19 cellular contexts compared by ENCODE assay signal in the genomic region with DNA sequence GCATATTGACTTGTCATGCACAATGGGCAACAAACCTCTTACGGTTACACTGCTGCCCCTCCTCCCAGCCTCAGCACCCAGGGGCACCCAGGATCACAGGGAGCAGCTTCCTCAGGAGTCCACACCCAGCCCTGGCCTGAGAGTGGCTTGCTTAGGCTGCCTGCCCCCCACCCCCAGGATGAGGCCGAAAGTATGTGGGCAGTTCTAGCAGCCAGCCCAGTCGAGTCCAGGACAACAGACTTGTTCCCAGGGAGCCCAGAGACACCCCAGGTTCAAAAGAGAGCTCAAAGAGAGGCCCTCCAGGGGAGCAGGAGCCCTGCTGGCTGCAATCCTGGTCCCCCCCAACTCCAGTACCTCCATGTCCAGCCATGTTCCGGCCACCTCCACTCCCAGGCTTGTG.
"Had no signal": no experiment of that assay in that cellular context is flagged by ENCODE, and none has a peak within 500 bp of the region (broad histone marks: within the 10 kb centered on the region; RNA-seq: fewer than 3 reads in every experiment).

No MANE protein-coding gene starts in this region.

- H3K36me3 Mint-ChIP-seq: naive B cell; stimulated activated memory B cell treated with anti-CD40 and anti-IgM and Interleukin-4, amounts not matched to agents 10 μg/mL and 1 μg/mL and 100 μg/mL, for 72 hours had no signal

- H3K9me3 Mint-ChIP-seq: naive B cell; nephron; stimulated activated memory B cell treated with anti-CD40 and anti-IgM and Interleukin-4, amounts not matched to agents 10 μg/mL and 1 μg/mL and 100 μg/mL, for 72 hours; stimulated activated naive CD8-positive, alpha-beta T cell treated with anti-CD3 and anti-CD28 coated beads, Interleukin-15, amount 100 ng/mL, for 72 hours had no signal

- H3K27ac ChIP-seq: cardiac muscle cell, left ventricle myocardium inferior, neutrophil, testis, tibial nerve had no signal

- H3K4me1 Mint-ChIP-seq: nephron had no signal

- H3K36me3 ChIP-seq: cardiac muscle cell, left ventricle myocardium inferior, neutrophil, tibial nerve had no signal

- H3K9me3 ChIP-seq: left ventricle myocardium inferior, neutrophil, testis, tibial nerve had no signal

- H3K27ac Mint-ChIP-seq: nephron; stimulated activated memory B cell treated with anti-CD40 and anti-IgM and Interleukin-4, amounts not matched to agents 10 μg/mL and 1 μg/mL and 100 μg/mL, for 72 hours; stimulated activated naive CD8-positive, alpha-beta T cell treated with anti-CD3 and anti-CD28 coated beads, Interleukin-15, amount 100 ng/mL, for 72 hours had no signal

- H3K4me1 ChIP-seq: left ventricle myocardium inferior, testis had no signal

- H3K4me3 Mint-ChIP-seq: naive B cell; nephron; stimulated activated memory B cell treated with anti-CD40 and anti-IgM and Interleukin-4, amounts not matched to agents 10 μg/mL and 1 μg/mL and 100 μg/mL, for 72 hours; stimulated activated naive CD8-positive, alpha-beta T cell treated with anti-CD3 and anti-CD28 coated beads, Interleukin-15, amount 100 ng/mL, for 72 hours had no signal

- ATAC-seq: stimulated activated memory B cell treated with anti-CD40 and anti-IgM and Interleukin-4, amounts not matched to agents 10 μg/mL and 1 μg/mL and 100 μg/mL, for 72 hours; stimulated activated naive CD8-positive, alpha-beta T cell treated with anti-CD3 and anti-CD28 coated beads, Interleukin-15, amount 100 ng/mL, for 72 hours had no signal

- H3K4me3 ChIP-seq: cardiac muscle cell, left ventricle myocardium inferior, lung, smooth muscle cell, testis, tibial nerve had no signal

- DNase-seq: cerebellar nuclear complex; dermis blood vessel endothelial cell; foreskin melanocyte; hippocampal formation; left ventricle myocardium inferior; mesenchymal stem cell; naive B cell; stimulated activated CD4-positive, alpha-beta T cell treated with anti-CD3 and anti-CD28 coated beads, Interleukin-15, amount 100 ng/mL, for 24 hours; stimulated activated CD4-positive, alpha-beta T cell treated with anti-CD3 and anti-CD28 coated beads, Interleukin-1b, Interleukin-23, amount 100 ng/mL, for 48 hours; stimulated activated CD4-positive, alpha-beta T cell treated with anti-CD3 and anti-CD28 coated beads, Interleukin-4, amount 100 ng/mL, for 24 hours; stimulated activated naive CD8-positive, alpha-beta T cell treated with anti-CD3 and anti-CD28 coated beads, Interleukin-15, amount 100 ng/mL, for 72 hours; testis had no signal

- H3K27me3 ChIP-seq: neutrophil, testis had no signal
